Comparison of ENCODE assay signal across 8 cellular contexts in genomic region chr2:235746257-235746934, GRCh38.
DNase-seq lines count a peak whose midpoint lies in the region; ATAC-seq, FAIRE-seq and TF ChIP-seq lines count a peak whose summit lies in the region.

No MANE protein-coding gene starts in this region.

- intact Hi-C loops in adrenal gland (cut with DNase I), result loop anchor here (2.0 to 5.0 kb wide), 3 partner anchors 149 to 614 kb away; no protein-coding TSS in a partner anchor
- intact Hi-C loops in left ventricle myocardium inferior (cut with micrococcal nuclease), result loop anchor here (5.0 kb wide), 1 partner anchor 609 kb away; no protein-coding TSS in a partner anchor

- H2AFZ ChIP-seq in Karpas-422 (ENCODE audit: low read length), result no peak overlapping the region

- H3K4me1 ChIP-seq in Karpas-422 (ENCODE audit: low read length) (no peaks in the 10 kb centered on the region), adrenal gland (replicated peaks in 1 of 2) (no peaks in the 10 kb centered on the region), left ventricle myocardium inferior (peaks cover 19% of the 10 kb centered on the region)

- no peaks in the 10 kb centered on the region for H4K20me1 ChIP-seq in Karpas-422 (ENCODE audit: insufficient read depth, low read depth, low read length)

- TF ChIP-seq POLR2A in adrenal gland (IDR thresholded peaks at IDR 0.05), result no peak

- no peak overlapping the region for H3K4me3 ChIP-seq in AG10803 (ENCODE audit: low read length)
- no peak overlapping the region for H3K4me3 ChIP-seq in Karpas-422 (ENCODE audit: low read length)
- H3K4me3 ChIP-seq in adrenal gland, result no peak overlapping the region
- no peak overlapping the region for H3K4me3 ChIP-seq in left ventricle myocardium inferior

- H3K36me3 ChIP-seq in Karpas-422 (ENCODE audit: insufficient read depth, low read length) (no peaks in the 10 kb centered on the region), adrenal gland (replicated peaks in 1 of 2) (no peaks in the 10 kb centered on the region), left ventricle myocardium inferior (peaks cover 23% of the 10 kb centered on the region)

- 34 to 43% (median 35%) methylated on average over 11 to 12 of the region's 12 CpGs for WGBS in adrenal gland, 4 donors

- no peak for ATAC-seq in HG02970 (IDR thresholded peaks at IDR 0.05; ENCODE audit: low FRiP score, unreplicated experiment)

- H3K27me3 ChIP-seq in Karpas-422 (ENCODE audit: low read length) (no peaks in the 10 kb centered on the region), adrenal gland (no peaks in the 10 kb centered on the region), left ventricle myocardium inferior (ENCODE audit: low read depth) (no peaks in the 10 kb centered on the region)

- H3K4me2 ChIP-seq in Karpas-422 (ENCODE audit: low read depth, low read length, poor library complexity, severe bottlenecking), result no peak overlapping the region

- H3K9ac ChIP-seq in Karpas-422 (ENCODE audit: low read length), result no peak overlapping the region

- TF ChIP-seq CTCF in AG10803 (conservative IDR thresholded peaks at IDR 0.05; ENCODE audit: low read length), result peak; percentile 93
- TF ChIP-seq CTCF in adrenal gland (IDR thresholded peaks at IDR 0.05), result peak; percentile 65 to 93 (median 84)
- peak; percentile 85 for TF ChIP-seq CTCF in left ventricle myocardium inferior (IDR thresholded peaks at IDR 0.05; ENCODE audit: borderline replicate concordance)

- DNase-seq in AG10803 (ENCODE audit: low read depth) (peak; percentile 87), GM18507 (ENCODE audit: extremely low spot score, insufficient read length, low read depth) (peak; percentile 35), Karpas-422 (peak; percentile 88), RPMI7951 (ENCODE audit: low read depth) (peak; percentile 81), adrenal gland (peak; percentile 64 to 88 (median 75)), left ventricle myocardium inferior (no peak), putamen (ENCODE audit: low spot score) (peak; percentile 76)

- no peaks in the 10 kb centered on the region for H3K9me2 ChIP-seq in Karpas-422 (replicated peaks; ENCODE audit: insufficient read depth, low read length)

- H3K9me3 ChIP-seq in Karpas-422 (ENCODE audit: low read length), result no peaks in the 10 kb centered on the region
- no peaks in the 10 kb centered on the region for H3K9me3 ChIP-seq in adrenal gland (replicated peaks in 1 of 3)
- no peaks in the 10 kb centered on the region for H3K9me3 ChIP-seq in left ventricle myocardium inferior (replicated peaks)

- no peak overlapping the region for H3K27ac ChIP-seq in Karpas-422 (ENCODE audit: low read length)
- H3K27ac ChIP-seq in adrenal gland, result no peak overlapping the region
- H3K27ac ChIP-seq in left ventricle myocardium inferior (replicated peaks), result no peak overlapping the region

- H3K79me2 ChIP-seq in Karpas-422 (ENCODE audit: low read length), result no peaks in the 10 kb centered on the region

- peak; percentile 62 for FAIRE-seq in GM18507 (lab: Jason Lieb, UNC)
